1 cellular context compared by ENCODE assay signal in the genomic region with DNA sequence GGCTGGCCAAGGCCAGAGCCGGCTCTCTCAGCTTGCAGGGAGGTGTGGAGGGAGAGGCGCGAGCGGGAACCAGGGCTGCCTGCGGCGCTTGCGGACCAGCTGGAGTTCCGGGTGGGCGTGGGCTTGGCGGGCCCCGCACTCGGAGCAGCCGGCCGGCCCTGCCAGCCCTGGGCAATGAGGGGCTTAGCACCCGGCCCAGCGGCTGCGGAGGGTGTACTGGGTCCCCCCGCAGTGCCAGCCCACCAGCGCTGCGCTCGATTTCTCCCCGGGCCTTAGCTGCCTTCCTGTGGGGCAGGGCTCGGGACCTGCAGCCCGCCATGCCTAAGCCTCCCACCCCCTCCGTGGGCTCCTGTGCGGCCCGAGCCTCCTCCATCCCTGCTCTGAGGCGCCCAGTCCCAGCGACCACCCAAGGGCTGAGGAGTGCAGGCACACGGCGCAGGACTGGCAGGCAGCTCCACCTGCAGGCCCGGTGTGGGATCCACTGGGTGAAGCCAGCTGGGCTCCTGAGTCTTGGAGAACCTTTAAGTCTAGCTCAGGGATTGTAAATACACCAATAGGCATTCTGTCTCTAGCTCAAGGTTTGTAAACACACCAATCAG. TPM values are rescaled to one million over a fixed set of nuclear protein-coding genes. Genes with fewer than 3 reads are reported as not detected.
"Had no signal": no experiment of that assay in that cellular context is flagged by ENCODE, and none has a peak within 500 bp of the region (broad histone marks: within the 10 kb centered on the region; RNA-seq: fewer than 3 reads in every experiment).

No MANE protein-coding gene starts in this region.

RNA-seq across cellular contexts. Expression of gene SPRY2, which starts 14.7 kb away (rescaled TPM):
- total RNA-seq: T-helper 2 cell treated with Interferon-gamma antibody and Interleukin-4, amounts not matched to agents 100 ng/mL and 5 ng/mL, for 36 hours had no signal
